In genomic region chr9:130418776-130419175, GRCh38 we compare ENCODE assay signal across 29 cellular contexts. TPM values are rescaled to one million over a fixed set of nuclear protein-coding genes. Genes with fewer than 3 reads are reported as not detected.
DNase-seq lines count a peak whose midpoint lies in the region; ATAC-seq, FAIRE-seq and TF ChIP-seq lines count a peak whose summit lies in the region.
"Had no signal": no experiment of that assay in that cellular context is flagged by ENCODE, and none has a peak within 500 bp of the region (broad histone marks: within the 10 kb centered on the region; RNA-seq: fewer than 3 reads in every experiment).

No MANE protein-coding gene starts in this region.

- intact Hi-C loops in IMR-90 (cut with micrococcal nuclease) = no loop called here

- H3K4me1 ChIP-seq in H9 (ENCODE audit: insufficient read depth, low read length) (peaks cover 9% of the 10 kb centered on the region), IMR-90 (ENCODE audit: control insufficient read depth, insufficient read depth, low read length) (peaks cover 13% of the 10 kb centered on the region), H1 (replicated peaks in 1 of 4; ENCODE audit: control insufficient read depth in 3 of 4, insufficient read depth in 4 of 4, low read length in 3 of 4) (peaks cover 6 to 15% (median 9%) of the 10 kb centered on the region in 4 experiments; a peak in 6 of 7 replicates), neuronal stem cell (ENCODE audit: control insufficient read depth in 2 of 2, insufficient read depth in 1 of 2, low read depth in 1 of 2, low read length in 2 of 2) (peaks cover 0 to 2% of the 10 kb centered on the region in 2 donors)

- peaks cover 9% of the 10 kb centered on the region for H3K27me3 Mint-ChIP-seq in H9 (ENCODE audit: low read depth)
- H3K27me3 Mint-ChIP-seq: CD4-positive, CD25-positive, alpha-beta regulatory T cell had no signal

- POLR2A ChIA-PET in IMR-90 (lab: Charles Lee; ENCODE audit: unreplicated experiment) (no interaction called here), H1 (lab: Charles Lee; ENCODE audit: partially characterized antibody) (no interaction called here)

- H3K4me3 ChIP-seq in IMR-90 (ENCODE audit: insufficient read depth, low read depth, low read length) (no peak overlapping the region), H1 (ENCODE audit: extremely low read depth in 1 of 4, insufficient read depth in 2 of 4, low read depth in 3 of 4, low read length in 4 of 4) (no peak overlapping the region), neuronal stem cell (ENCODE audit: low read length in 2 of 2) (no peak overlapping the region)
- H3K4me3 ChIP-seq: BLaER1, GM12878 had no signal

- TF ChIP-seq POLR2A in IMR-90 (IDR thresholded peaks at IDR 0.05; ENCODE audit: low read depth, low read length) = no peak
- no peak for TF ChIP-seq POLR2A in H1 (IDR thresholded peaks at IDR 0.05; ENCODE audit: control extremely low read depth in 1 of 2, low read depth in 2 of 2, low read length in 2 of 2)

- H4K20me1 ChIP-seq in H9 (ENCODE audit: control insufficient read depth, insufficient read depth, insufficient read length) = no peaks in the 10 kb centered on the region
- no peaks in the 10 kb centered on the region for H4K20me1 ChIP-seq in IMR-90 (ENCODE audit: insufficient read depth, low read length)
- no peaks in the 10 kb centered on the region for H4K20me1 ChIP-seq in H1 (replicated peaks in 1 of 2; ENCODE audit: control insufficient read depth in 1 of 2, insufficient read depth in 2 of 2, low read length in 2 of 2)
- H4K20me1 ChIP-seq: BLaER1 had no signal

- H3K9me1 ChIP-seq in IMR-90 (ENCODE audit: insufficient read depth, low read length) = no peaks in the 10 kb centered on the region

- no peak overlapping the region for H3K56ac ChIP-seq in H9 (ENCODE audit: insufficient read length, low read depth, low read length)
- no peak overlapping the region for H3K56ac ChIP-seq in IMR-90 (ENCODE audit: extremely low read depth, insufficient read depth, low read length)
- H3K56ac ChIP-seq in H1 (replicated peaks; ENCODE audit: insufficient read length, low read depth, low read length) = no peak overlapping the region

- H3K27ac ChIP-seq in H9 (ENCODE audit: insufficient read length, low read depth, low read length) (no peak overlapping the region), IMR-90 (ENCODE audit: insufficient read depth, low read length) (no peak overlapping the region), H1 (ENCODE audit: low read depth, low read length) (no peak overlapping the region), neuronal stem cell (replicated peaks; ENCODE audit: low read length) (no peak overlapping the region)
- H3K27ac ChIP-seq: BLaER1 had no signal

- H3K36me3 Mint-ChIP-seq in H9 (ENCODE audit: insufficient read depth in 1 of 3, low read depth in 3 of 3) = peaks cover 9 to 18% (median 11%) of the 10 kb centered on the region in 3 experiments
- H3K36me3 Mint-ChIP-seq: CD14-positive monocyte; CD4-positive, alpha-beta memory T cell; CD4-positive, CD25-positive, alpha-beta regulatory T cell; CD8-positive, alpha-beta memory T cell had no signal

- H2BK20ac ChIP-seq in H9 (ENCODE audit: low read depth, low read length, poor library complexity, severe bottlenecking) (no peak overlapping the region), IMR-90 (ENCODE audit: low read depth, low read length) (no peak overlapping the region), H1 (ENCODE audit: low read length) (no peak overlapping the region)

- H2AFZ ChIP-seq in H9 (ENCODE audit: low read length) (no peak overlapping the region), IMR-90 (replicated peaks; ENCODE audit: low read length, poor library complexity) (no peak overlapping the region), H1 (ENCODE audit: low read length) (no peak overlapping the region), neuronal stem cell (ENCODE audit: low read length) (no peak overlapping the region)

- BruUV-seq in IMR-90 (replicated peaks; lab: Mats Ljungman, UMichigan) = no TSS peak

- no peak overlapping the region for H2AK5ac ChIP-seq in H9 (ENCODE audit: insufficient read length, low read length)
- 0 out of 2 replicates have a peak overlapping the region, but pooled peaks have one; percentile 14 for H2AK5ac ChIP-seq in IMR-90 (ENCODE audit: low read depth, low read length)
- no peak overlapping the region for H2AK5ac ChIP-seq in H1 (ENCODE audit: low read depth, low read length)
- H2AK5ac ChIP-seq in neuronal stem cell (ENCODE audit: low read depth, low read length) = peak overlapping the region; percentile 30

- no peak overlapping the region for H3K14ac ChIP-seq in H9 (ENCODE audit: insufficient read depth, low read length)
- no peak overlapping the region for H3K14ac ChIP-seq in IMR-90 (replicated peaks; ENCODE audit: low read depth, low read length)
- H3K14ac ChIP-seq in H1 (ENCODE audit: insufficient read length) = no peak overlapping the region
- no peak overlapping the region for H3K14ac ChIP-seq in neuronal stem cell (ENCODE audit: low read length)

- H3K79me2 ChIP-seq in H9 (ENCODE audit: insufficient read depth, low read length) (no peaks in the 10 kb centered on the region), H1 (ENCODE audit: control insufficient read depth in 1 of 2, insufficient read depth in 2 of 2, low read length in 2 of 2) (no peaks in the 10 kb centered on the region)

- no peaks in the 10 kb centered on the region for H3K27me3 ChIP-seq in H9 (ENCODE audit: insufficient read depth, low read length)
- peaks cover 9% of the 10 kb centered on the region for H3K27me3 ChIP-seq in IMR-90 (ENCODE audit: control insufficient read depth, insufficient read depth, low read length)
- no peaks in the 10 kb centered on the region; a peak in 1 of 7 replicates for H3K27me3 ChIP-seq in H1 (replicated peaks in 1 of 4; ENCODE audit: control insufficient read depth in 3 of 4, extremely low read depth in 1 of 4, insufficient read depth in 3 of 4, low read length in 3 of 4)
- H3K27me3 ChIP-seq in neuronal stem cell (ENCODE audit: control insufficient read depth in 3 of 3, insufficient read depth in 3 of 3, low read depth in 1 of 3, low read length in 3 of 3) = peaks cover 0 to 37% (median 0%) of the 10 kb centered on the region in 3 experiments
- H3K27me3 ChIP-seq: BE2C, BLaER1 had no signal

- H3K4me3 Mint-ChIP-seq in H9 = no peak overlapping the region
- H3K4me3 Mint-ChIP-seq: CD14-positive monocyte; CD4-positive, alpha-beta memory T cell; CD4-positive, CD25-positive, alpha-beta regulatory T cell; CD8-positive, alpha-beta memory T cell had no signal

- TF ChIP-seq RAD21 in IMR-90 (IDR thresholded peaks at IDR 0.05; ENCODE audit: low read length) (no peak), H1 (IDR thresholded peaks at IDR 0.05 in 1 of 2, conservative IDR thresholded peaks at IDR 0.05 in 1 of 2; ENCODE audit: low read depth in 2 of 2, low read length in 2 of 2) (no peak)

- DNase-seq in H9 (peak; percentile 18), IMR-90 (no peak), H1 (ENCODE audit: low read depth in 1 of 2, low spot score in 2 of 2) (no peak), neuronal stem cell (ENCODE audit: low spot score) (no peak), NCI-H82 (lab: John Stamatoyannopoulos, UW) (no peak), KG1 (lab: John Stamatoyannopoulos, UW) (no peak), UCSD-AML1 (lab: John Stamatoyannopoulos, UW; ENCODE audit: unreplicated experiment) (no peak)
- DNase-seq: 8988T; ACHN; BE2C; C1 segment of cervical spinal cord; CD4-positive, alpha-beta memory T cell; CD4-positive, CD25-positive, alpha-beta regulatory T cell; CD8-positive, alpha-beta memory T cell; COR-L47; DMS 273 treated with DMSO at 0.1 percent for 48 hours; DMS153; DMS53; DMS79; DND-41; EL; GDM1 had no signal

- no peak overlapping the region for H4K8ac ChIP-seq in H9 (replicated peaks; ENCODE audit: insufficient read length, low read depth, low read length)
- H4K8ac ChIP-seq in IMR-90 (ENCODE audit: low read depth in 2 of 2, low read length in 2 of 2) = no peak overlapping the region
- H4K8ac ChIP-seq in H1 (ENCODE audit: extremely low read depth, insufficient read depth, low read length) = no peak overlapping the region
- H4K8ac ChIP-seq in neuronal stem cell (ENCODE audit: low read depth, low read length) = no peak overlapping the region

- TF ChIP-seq CTCF in H9 (conservative IDR thresholded peaks at IDR 0.05) (no peak), IMR-90 (conservative IDR thresholded peaks at IDR 0.05; ENCODE audit: low read depth, low read length) (no peak), H1 (IDR thresholded peaks at IDR 0.05; ENCODE audit: control extremely low read depth in 1 of 3, insufficient read depth in 1 of 3, low read depth in 1 of 3, low read length in 3 of 3) (no peak)

- ATAC-seq in IMR-90 (ENCODE audit: low read depth) (no peak), GM21619 (IDR thresholded peaks at IDR 0.05; ENCODE audit: unreplicated experiment) (no peak)
- ATAC-seq: GM12878 had no signal

- H3K4ac ChIP-seq in H9 (ENCODE audit: low read depth, low read length) = no peak overlapping the region
- H3K4ac ChIP-seq in IMR-90 (ENCODE audit: low read depth, low read length) = no peak overlapping the region
- peak overlapping the region; percentile 69 for H3K4ac ChIP-seq in H1 (replicated peaks; ENCODE audit: insufficient read length, low read depth, low read length)
- H3K4ac ChIP-seq in neuronal stem cell (ENCODE audit: low read length) = no peak overlapping the region

- peaks cover 5 to 6% of the 10 kb centered on the region in 2 experiments; a peak in 4 of 5 replicates for H3K9me3 Mint-ChIP-seq in H9
- H3K9me3 Mint-ChIP-seq: CD8-positive, alpha-beta memory T cell had no signal

- H3K23me2 ChIP-seq in H9 (ENCODE audit: insufficient read length, low read depth, low read length, poor library complexity, severe bottlenecking) (no peaks in the 10 kb centered on the region), H1 (ENCODE audit: low read depth, low read length) (no peaks in the 10 kb centered on the region)

- CTCF ChIA-PET in IMR-90 (lab: Yijun Ruan, JAX) = no interaction called here
- CTCF ChIA-PET in H1 (lab: Charles Lee; ENCODE audit: partially characterized antibody) = interaction anchor here (1.4 kb wide), 1 partner anchor 265 kb away, joined by 3 read pairs; no protein-coding TSS in a partner anchor

- WGBS in H9 (ENCODE audit: extremely low coverage, insufficient read length, low lambda C conversion rate) = no CpG with 5 or more reads among the region's 18 CpGs
- 96% methylated on average over 8 of the region's 18 CpGs; no CpG with 5 or more reads in 1 of the 2 experiments for WGBS in IMR-90 (ENCODE audit: extremely low coverage in 2 of 2, insufficient read length in 1 of 2), 2 experiments
- 90% methylated on average over 18 of the region's 18 CpGs; no CpG with 5 or more reads in 1 of the 2 experiments for WGBS in H1 (ENCODE audit: extremely low coverage in 1 of 2, insufficient coverage in 1 of 2, insufficient read length in 1 of 2, insufficient replicate concordance in 2 of 2, low coverage in 1 of 2, low lambda C conversion rate in 2 of 2, missing lambda C conversion rate in 1 of 2), 2 experiments
- WGBS in neuronal stem cell (ENCODE audit: extremely low coverage in 2 of 2, insufficient read length in 2 of 2, insufficient replicate concordance in 1 of 2), 2 donors = no CpG with 5 or more reads among the region's 18 CpGs

- H2BK12ac ChIP-seq in H9 (ENCODE audit: insufficient read length, low read depth, low read length) (no peak overlapping the region), H1 (ENCODE audit: low read depth, low read length) (0 out of 2 replicates have a peak overlapping the region, but pooled peaks have one; percentile 50), neuronal stem cell (ENCODE audit: low read length) (no peak overlapping the region)

- H2BK15ac ChIP-seq in H9 (ENCODE audit: low read depth, low read length) (no peak overlapping the region), IMR-90 (ENCODE audit: low read depth, low read length) (no peak overlapping the region), H1 (ENCODE audit: low read length) (no peak overlapping the region), neuronal stem cell (ENCODE audit: low read length) (no peak overlapping the region)

- no peak overlapping the region for H3K9ac ChIP-seq in H9 (ENCODE audit: extremely low read depth, insufficient read length, low read length)
- H3K9ac ChIP-seq in IMR-90 (ENCODE audit: low read depth, low read length) = no peak overlapping the region
- no peak overlapping the region for H3K9ac ChIP-seq in H1 (replicated peaks in 1 of 4; ENCODE audit: extremely low read depth in 1 of 4, low read depth in 3 of 4, low read length in 3 of 4)
- no peak overlapping the region for H3K9ac ChIP-seq in neuronal stem cell (ENCODE audit: low read depth, low read length, poor library complexity)
- H3K9ac ChIP-seq: BLaER1 had no signal

- H3K36me3 ChIP-seq in IMR-90 (ENCODE audit: control insufficient read depth, insufficient read depth, low read length) = no peaks in the 10 kb centered on the region
- H3K36me3 ChIP-seq in H1 (ENCODE audit: control insufficient read depth in 2 of 4, insufficient read depth in 4 of 4, low read length in 3 of 4) = no peaks in the 10 kb centered on the region
- H3K36me3 ChIP-seq in neuronal stem cell (replicated peaks in 1 of 2; ENCODE audit: control insufficient read depth in 2 of 2, insufficient read depth in 2 of 2, low read length in 2 of 2) = no peaks in the 10 kb centered on the region
- H3K36me3 ChIP-seq: BE2C, BLaER1 had no signal

- dilution Hi-C loops in IMR-90 (cut with HindIII; ENCODE audit: low sequenced_read_pairs, unreplicated experiment) = no loop called here

- H3K27ac Mint-ChIP-seq in H9 = no peak overlapping the region
- H3K27ac Mint-ChIP-seq: CD14-positive monocyte; CD4-positive, alpha-beta memory T cell; CD4-positive, CD25-positive, alpha-beta regulatory T cell had no signal

- H3K18ac ChIP-seq in H9 (ENCODE audit: insufficient read length, low read depth, low read length) (no peak overlapping the region), IMR-90 (ENCODE audit: low read depth, low read length) (no peak overlapping the region), H1 (ENCODE audit: extremely low read depth, low read length) (no peak overlapping the region; the same call in 1 of the 2 replicates), neuronal stem cell (ENCODE audit: low read length) (no peak overlapping the region)

- no peak for TF ChIP-seq EP300 in H1 (IDR thresholded peaks at IDR 0.05; ENCODE audit: borderline replicate concordance in 1 of 2, low read depth in 2 of 2, low read length in 2 of 2)

- H2AK9ac ChIP-seq in IMR-90 (replicated peaks; ENCODE audit: low read depth, low read length, poor library complexity) = no peak overlapping the region

- no peak overlapping the region for H2BK120ac ChIP-seq in H9 (ENCODE audit: low read depth, low read length, poor library complexity, severe bottlenecking)
- no peak overlapping the region for H2BK120ac ChIP-seq in IMR-90 (ENCODE audit: low read depth, low read length)
- no peak overlapping the region for H2BK120ac ChIP-seq in H1 (replicated peaks; ENCODE audit: low read depth, low read length)
- H2BK120ac ChIP-seq in neuronal stem cell (ENCODE audit: low read depth, low read length) = no peak overlapping the region

- FAIRE-seq in H1 (lab: Jason Lieb, UNC) = no peak
- FAIRE-seq: A204.1, GM12878, GM12892, GM18507 had no signal

- no peak overlapping the region for H3T11ph ChIP-seq in H9 (ENCODE audit: low read length)

- no peak overlapping the region for H3K4me2 ChIP-seq in H9 (ENCODE audit: insufficient read depth, insufficient read length, low read length)
- no peak overlapping the region for H3K4me2 ChIP-seq in IMR-90 (ENCODE audit: low read depth, low read length)
- no peak overlapping the region for H3K4me2 ChIP-seq in H1 (ENCODE audit: insufficient read depth in 1 of 2, low read depth in 2 of 2, low read length in 2 of 2)
- H3K4me2 ChIP-seq in neuronal stem cell (ENCODE audit: insufficient read depth, low read length, poor library complexity, severe bottlenecking) = no peak overlapping the region
- H3K4me2 ChIP-seq: BLaER1 had no signal

- H3K9me3 ChIP-seq in H9 (ENCODE audit: control insufficient read depth, low read depth, low read length) (no peaks in the 10 kb centered on the region), IMR-90 (ENCODE audit: control insufficient read depth, insufficient read depth, low read length) (no peaks in the 10 kb centered on the region), H1 (ENCODE audit: insufficient read depth in 2 of 2, low read depth in 1 of 2, low read length in 1 of 2) (peaks cover 0 to 2% of the 10 kb centered on the region in 2 experiments; a peak in 1 of 4 replicates), neuronal stem cell (replicated peaks in 1 of 2; ENCODE audit: control insufficient read depth in 2 of 2, insufficient read depth in 1 of 2, low read depth in 1 of 2, low read length in 2 of 2) (peaks cover 0 to 6% of the 10 kb centered on the region in 2 donors)
- H3K9me3 ChIP-seq: BE2C, BLaER1 had no signal

- H3K79me1 ChIP-seq in H9 (ENCODE audit: insufficient read depth, low read depth, low read length, poor library complexity, severe bottlenecking) = no peaks in the 10 kb centered on the region
- H3K79me1 ChIP-seq in IMR-90 (ENCODE audit: low read depth in 1 of 2, low read length in 2 of 2) = no peaks in the 10 kb centered on the region
- H3K79me1 ChIP-seq in H1 (ENCODE audit: low read depth, low read length) = no peaks in the 10 kb centered on the region
- no peaks in the 10 kb centered on the region for H3K79me1 ChIP-seq in neuronal stem cell (ENCODE audit: low read depth, low read length)

- H3K23ac ChIP-seq in H9 (ENCODE audit: insufficient read length, low read depth, low read length) (no peak overlapping the region), IMR-90 (ENCODE audit: low read depth, low read length) (no peak overlapping the region), H1 (ENCODE audit: insufficient read length) (no peak overlapping the region), neuronal stem cell (ENCODE audit: low read depth, low read length, poor library complexity) (no peak overlapping the region)

- H4K5ac ChIP-seq in H9 (ENCODE audit: insufficient read length, low read depth, low read length) = no peak overlapping the region
- no peak overlapping the region for H4K5ac ChIP-seq in IMR-90 (ENCODE audit: low read depth, low read length)
- no peak overlapping the region for H4K5ac ChIP-seq in H1 (ENCODE audit: insufficient read length, low read depth, low read length)

- no peak overlapping the region for H2BK5ac ChIP-seq in H9 (ENCODE audit: insufficient read length, low read length)
- H2BK5ac ChIP-seq in IMR-90 (ENCODE audit: low read depth, low read length, poor library complexity, severe bottlenecking) = no peak overlapping the region
- H2BK5ac ChIP-seq in H1 (ENCODE audit: low read depth, low read length) = no peak overlapping the region
- no peak overlapping the region for H2BK5ac ChIP-seq in neuronal stem cell (ENCODE audit: low read length)

- peaks cover 14 to 20% of the 10 kb centered on the region in 2 experiments for H3K4me1 Mint-ChIP-seq in H9
- H3K4me1 Mint-ChIP-seq: CD14-positive monocyte; CD4-positive, alpha-beta memory T cell; CD4-positive, CD25-positive, alpha-beta regulatory T cell; CD8-positive, alpha-beta memory T cell had no signal

- H4K91ac ChIP-seq in H9 (ENCODE audit: insufficient read length, low read depth, low read length) (no peak overlapping the region), IMR-90 (ENCODE audit: insufficient read depth, low read depth, low read length) (no peak overlapping the region), H1 (replicated peaks; ENCODE audit: insufficient read length, low read length) (no peak overlapping the region), neuronal stem cell (ENCODE audit: low read depth, low read length, poor library complexity) (no peak overlapping the region)

- in situ Hi-C loops in IMR-90 (cut with MboI; ENCODE audit: low sequenced_read_pairs) = no loop called here

RNA-seq across cellular contexts. Expression of gene ASS1, which starts 26.0 kb away (rescaled TPM):
- total RNA-seq in H9 (2021) = 118 and 122 TPM in 2 replicates
- total RNA-seq in IMR-90 (2012; rRNA removed) = 31.1 and 39.6 TPM in 2 replicates
- 39.7 and 41.9 TPM in 2 replicates for polyA plus RNA-seq in IMR-90 (2012; rRNA removed)
- polyA plus RNA-seq in IMR-90 (2012; cell fraction: cytosol; rRNA removed) = 48.3 and 61.6 TPM in 2 replicates
- polyA plus RNA-seq in IMR-90 (2012; cell fraction: nucleus; rRNA removed; ENCODE audit: low replicate concordance) = 23.9 and 27.2 TPM in 2 replicates
- total RNA-seq in H1 (2021; fragmentation: NEBNext Ultra II Directional; extraction: Animal tissue kit (Norgen Biotek cat#: 25700)) = 108 and 116 TPM in 2 replicates
- polyA plus RNA-seq in H1 (2011; rRNA removed) = 296 and 298 TPM in 2 replicates
- 326 TPM for polyA plus RNA-seq in H1 (2011; cell fraction: cytosol; rRNA removed)
- polyA plus RNA-seq in H1 (2011; cell fraction: nucleus; rRNA removed) = 280 TPM
- 240 to 283 TPM (median 268 TPM) in 4 replicates for polyA plus RNA-seq in H1 (2012, experiment 1 of 2)
- polyA plus RNA-seq in H1 (2012, experiment 2 of 2) = 287 TPM
- 64.1 TPM for polyA plus RNA-seq in H1 (2013, experiment 1 of 2)
- polyA plus RNA-seq in H1 (2013, experiment 2 of 2) = 63.0 TPM
- 172 and 229 TPM in 2 replicates for polyA minus RNA-seq in H1 (2011; rRNA and poly(A)+ RNA removed)
- polyA minus RNA-seq in H1 (2011; cell fraction: cytosol; rRNA and poly(A)+ RNA removed) = 85.1 TPM
- 55.6 TPM for polyA minus RNA-seq in H1 (2011; cell fraction: nucleus; rRNA and poly(A)+ RNA removed)
- 19.7 TPM for polyA plus RNA-seq in neuronal stem cell (2013, experiment 1 of 2)
- polyA plus RNA-seq in neuronal stem cell (2013, experiment 2 of 2) = 19.8 TPM
- total RNA-seq: CD4-positive, alpha-beta memory T cell; CD4-positive, CD25-positive, alpha-beta regulatory T cell had no signal
- polyA plus RNA-seq: CD14-positive monocyte; CD4-positive, alpha-beta memory T cell; CD4-positive, CD25-positive, alpha-beta regulatory T cell; CD8-positive, alpha-beta memory T cell had no signal

Comparison
In these comparisons a context has a peak if more than half of its experiments do, and no peak if none do; other contexts are left out.
1. H2AK5ac ChIP-seq: peak in IMR-90 (single experiment) and neuronal stem cell (single experiment); none in H9 (single experiment) and H1 (single experiment).